Comparison of ENCODE assay signal across 16 cellular contexts in genomic region chrX:42992199-42992943, GRCh38.
DNase-seq lines count a peak whose midpoint lies in the region; ATAC-seq, FAIRE-seq and TF ChIP-seq lines count a peak whose summit lies in the region.
"Had no signal": no experiment of that assay in that cellular context is flagged by ENCODE, and none has a peak within 500 bp of the region (broad histone marks: within the 10 kb centered on the region; RNA-seq: fewer than 3 reads in every experiment).

No MANE protein-coding gene starts in this region.

- no peak for TF ChIP-seq POLR2A in H1 (IDR thresholded peaks at IDR 0.05; ENCODE audit: control extremely low read depth in 1 of 2, low read depth in 2 of 2, low read length in 2 of 2)

- no peak overlapping the region for H3K23ac ChIP-seq in H1 (ENCODE audit: insufficient read length)

- H2AFZ ChIP-seq in H1 (ENCODE audit: low read length), result no peak overlapping the region

- H3K56ac ChIP-seq in H1 (replicated peaks; ENCODE audit: insufficient read length, low read depth, low read length), result no peak overlapping the region

- H2BK120ac ChIP-seq in H1 (replicated peaks; ENCODE audit: low read depth, low read length), result peak overlapping the region; percentile 64

- no peaks in the 10 kb centered on the region for H3K36me3 ChIP-seq in NT2/D1 (ENCODE audit: insufficient read depth, insufficient read length, low read length)
- H3K36me3 ChIP-seq in H1 (ENCODE audit: control insufficient read depth in 2 of 4, insufficient read depth in 4 of 4, low read length in 3 of 4), result no peaks in the 10 kb centered on the region
- no peaks in the 10 kb centered on the region for H3K36me3 ChIP-seq in mesodermal cell (ENCODE audit: control insufficient read depth, insufficient read depth, low read length)
- H3K36me3 ChIP-seq: sigmoid colon, transverse colon had no signal

- H3K4me2 ChIP-seq in H1 (ENCODE audit: insufficient read depth in 1 of 2, low read depth in 2 of 2, low read length in 2 of 2), result 0 out of 4 replicates have a peak overlapping the region, but pooled peaks of 1 of the 2 experiments have one; percentile 24

- no peak overlapping the region for H3K9ac ChIP-seq in NT2/D1 (ENCODE audit: insufficient read length, low read depth)
- no peak overlapping the region for H3K9ac ChIP-seq in H1 (replicated peaks in 1 of 4; ENCODE audit: extremely low read depth in 1 of 4, low read depth in 3 of 4, low read length in 3 of 4)

- H3K14ac ChIP-seq in H1 (ENCODE audit: insufficient read length), result no peak overlapping the region

- CTCF ChIA-PET in H1 (lab: Charles Lee; ENCODE audit: partially characterized antibody), result no interaction called here

- H3K27me3 ChIP-seq in NT2/D1 (ENCODE audit: insufficient read depth, insufficient read length), result no peaks in the 10 kb centered on the region
- no peaks in the 10 kb centered on the region for H3K27me3 ChIP-seq in H1 (replicated peaks in 1 of 4; ENCODE audit: control insufficient read depth in 3 of 4, extremely low read depth in 1 of 4, insufficient read depth in 3 of 4, low read length in 3 of 4)
- H3K27me3 ChIP-seq: sigmoid colon, transverse colon had no signal

- H2BK20ac ChIP-seq in H1 (ENCODE audit: low read length), result peak overlapping the region; percentile 80; the same call in 1 of the 2 replicates

- H3K79me1 ChIP-seq in H1 (ENCODE audit: low read depth, low read length), result no peaks in the 10 kb centered on the region

- TF ChIP-seq CTCF in H1 (IDR thresholded peaks at IDR 0.05; ENCODE audit: control extremely low read depth in 1 of 3, insufficient read depth in 1 of 3, low read depth in 1 of 3, low read length in 3 of 3), result no peak

- TF ChIP-seq RAD21 in H1 (IDR thresholded peaks at IDR 0.05 in 1 of 2, conservative IDR thresholded peaks at IDR 0.05 in 1 of 2; ENCODE audit: low read depth in 2 of 2, low read length in 2 of 2), result no peak

- no peak overlapping the region for H2AK5ac ChIP-seq in H1 (ENCODE audit: low read depth, low read length)

- H3K18ac ChIP-seq in H1 (ENCODE audit: extremely low read depth, low read length), result no peak overlapping the region; the same call in 1 of the 2 replicates

- H2BK12ac ChIP-seq in H1 (ENCODE audit: low read depth, low read length), result no peak overlapping the region

- H2BK15ac ChIP-seq in H1 (ENCODE audit: low read length), result no peak overlapping the region

- H3K79me2 ChIP-seq in H1 (ENCODE audit: control insufficient read depth in 1 of 2, insufficient read depth in 2 of 2, low read length in 2 of 2), result no peaks in the 10 kb centered on the region

- H3K23me2 ChIP-seq in H1 (ENCODE audit: low read depth, low read length), result no peaks in the 10 kb centered on the region

- 54% methylated on average over 3 of the region's 3 CpGs; no CpG with 5 or more reads in 1 of the 2 experiments for WGBS in H1 (ENCODE audit: extremely low coverage in 1 of 2, insufficient coverage in 1 of 2, insufficient read length in 1 of 2, insufficient replicate concordance in 2 of 2, low coverage in 1 of 2, low lambda C conversion rate in 2 of 2, missing lambda C conversion rate in 1 of 2), 2 experiments
- WGBS in mesodermal cell (ENCODE audit: insufficient coverage in 2 of 2), 2 experiments, result no CpG with 5 or more reads among the region's 3 CpGs

- peak; percentile 58 for DNase-seq in ELF-1 (ENCODE audit: low read depth, low spot score)
- DNase-seq in NT2/D1 (ENCODE audit: low read depth, low spot score), result peak; percentile 22
- no peak for DNase-seq in H1 (ENCODE audit: low read depth in 1 of 2, low spot score in 2 of 2)
- DNase-seq in activated CD4-positive, CD25-positive, alpha-beta regulatory T cell (lab: John Stamatoyannopoulos, UW), result no peak
- DNase-seq in medulla oblongata (ENCODE audit: extremely low spot score), result no peak
- DNase-seq: activated CD8-positive, alpha-beta memory T cell treated with anti-CD3 and anti-CD28 coated beads, Interleukin-2, amount 10 ng/mL, durations not matched to agents 7 days and 5 days; activated gamma-delta T cell treated with Interleukin-2 at 50 U/mL for 16 hours; DMS 273 treated with DMSO at 0.1 percent for 48 hours; occipital lobe; sigmoid colon; stimulated activated CD4-positive, alpha-beta T cell treated with anti-CD3 and anti-CD28 coated beads, Interleukin-4, amount 100 ng/mL, for 4 hours; transverse colon had no signal

- H3K4me3 ChIP-seq in NT2/D1 (ENCODE audit: insufficient read length, low read depth), result no peak overlapping the region
- H3K4me3 ChIP-seq in H1 (ENCODE audit: extremely low read depth in 1 of 4, insufficient read depth in 2 of 4, low read depth in 3 of 4, low read length in 4 of 4), result no peak overlapping the region
- H3K4me3 ChIP-seq in mesodermal cell (ENCODE audit: extremely low read depth, insufficient read depth, low read length, poor library complexity, severe bottlenecking), result no peak overlapping the region
- H3K4me3 ChIP-seq: sigmoid colon, transverse colon had no signal

- H3K9me3 ChIP-seq in NT2/D1 (ENCODE audit: insufficient read depth, low read length) (no peaks in the 10 kb centered on the region), H1 (ENCODE audit: insufficient read depth in 2 of 2, low read depth in 1 of 2, low read length in 1 of 2) (no peaks in the 10 kb centered on the region), mesodermal cell (ENCODE audit: control insufficient read depth, low read length) (no peaks in the 10 kb centered on the region)
- H3K9me3 ChIP-seq: sigmoid colon, transverse colon had no signal

- POLR2A ChIA-PET in H1 (lab: Charles Lee; ENCODE audit: partially characterized antibody), result no interaction called here

- peak overlapping the region; percentile 74 for H4K91ac ChIP-seq in H1 (replicated peaks; ENCODE audit: insufficient read length, low read length)

- ATAC-seq in GM19455 (IDR thresholded peaks at IDR 0.05; ENCODE audit: unreplicated experiment), result no peak
- no peak for ATAC-seq in GM19351 (IDR thresholded peaks at IDR 0.05; ENCODE audit: unreplicated experiment)
- ATAC-seq: activated CD8-positive, alpha-beta memory T cell treated with anti-CD3 and anti-CD28 coated beads, Interleukin-2, amount 10 ng/mL, durations not matched to agents 7 days and 5 days had no signal

- no peak overlapping the region for H4K8ac ChIP-seq in H1 (ENCODE audit: extremely low read depth, insufficient read depth, low read length)

- no peak for TF ChIP-seq EP300 in H1 (IDR thresholded peaks at IDR 0.05; ENCODE audit: borderline replicate concordance in 1 of 2, low read depth in 2 of 2, low read length in 2 of 2)

- no peak overlapping the region for H3K4ac ChIP-seq in H1 (replicated peaks; ENCODE audit: insufficient read length, low read depth, low read length)

- H3K4me1 ChIP-seq in NT2/D1 (ENCODE audit: insufficient read depth, insufficient read length) (no peaks in the 10 kb centered on the region), H1 (replicated peaks in 1 of 4; ENCODE audit: control insufficient read depth in 3 of 4, insufficient read depth in 4 of 4, low read length in 3 of 4) (peaks cover 0 to 4% (median 0%) of the 10 kb centered on the region in 4 experiments; a peak in 2 of 7 replicates), mesodermal cell (ENCODE audit: control insufficient read depth, insufficient read depth, low read length, poor library complexity, severe bottlenecking) (peaks cover 22% of the 10 kb centered on the region)
- H3K4me1 ChIP-seq: sigmoid colon, transverse colon had no signal

- no peaks in the 10 kb centered on the region for H4K20me1 ChIP-seq in H1 (replicated peaks in 1 of 2; ENCODE audit: control insufficient read depth in 1 of 2, insufficient read depth in 2 of 2, low read length in 2 of 2)

- H2BK5ac ChIP-seq in H1 (ENCODE audit: low read depth, low read length), result peak overlapping the region; percentile 66; the same call in 1 of the 2 replicates

- 0 out of 2 replicates have a peak overlapping the region, but pooled peaks have one; percentile 3 for H3K27ac ChIP-seq in H1 (ENCODE audit: low read depth, low read length)
- H3K27ac ChIP-seq in mesodermal cell (ENCODE audit: low read depth, low read length, severe bottlenecking), result peak overlapping the region; percentile 90
- H3K27ac ChIP-seq: sigmoid colon, transverse colon, VCaP had no signal

- no peak for FAIRE-seq in H1 (lab: Jason Lieb, UNC)

- no peak overlapping the region for H4K5ac ChIP-seq in H1 (ENCODE audit: insufficient read length, low read depth, low read length)

TF ChIP-seq in H1, 55 proteins besides CTCF, POLR2A, EP300 and RAD21:
- TF ChIP-seq GTF2F1 (IDR thresholded peaks at IDR 0.05; ENCODE audit: borderline replicate concordance, low read depth, low read length) (no peak), SRF (IDR thresholded peaks at IDR 0.05; ENCODE audit: low read depth, low read length) (peak; percentile 84)

Comparison
In these comparisons a context has a peak if more than half of its experiments do, and no peak if none do; other contexts are left out.
1. DNase-seq: peak in ELF-1 (single experiment) and NT2/D1 (single experiment); none in H1 (0 of 2), activated CD4-positive, CD25-positive, alpha-beta regulatory T cell (0 of 4) and medulla oblongata (single experiment).